In genomic region chr3:62169871-62170660, GRCh38 we compare ENCODE assay signal across 1 cellular context.
TF ChIP-seq lines count a peak whose summit lies in the region.

No MANE protein-coding gene starts in this region.

TF ChIP-seq in WTC11, 78 proteins besides CTCF, POLR2A, EP300 and RAD21 (continued from another document):
- TF ChIP-seq, protein P1, sequence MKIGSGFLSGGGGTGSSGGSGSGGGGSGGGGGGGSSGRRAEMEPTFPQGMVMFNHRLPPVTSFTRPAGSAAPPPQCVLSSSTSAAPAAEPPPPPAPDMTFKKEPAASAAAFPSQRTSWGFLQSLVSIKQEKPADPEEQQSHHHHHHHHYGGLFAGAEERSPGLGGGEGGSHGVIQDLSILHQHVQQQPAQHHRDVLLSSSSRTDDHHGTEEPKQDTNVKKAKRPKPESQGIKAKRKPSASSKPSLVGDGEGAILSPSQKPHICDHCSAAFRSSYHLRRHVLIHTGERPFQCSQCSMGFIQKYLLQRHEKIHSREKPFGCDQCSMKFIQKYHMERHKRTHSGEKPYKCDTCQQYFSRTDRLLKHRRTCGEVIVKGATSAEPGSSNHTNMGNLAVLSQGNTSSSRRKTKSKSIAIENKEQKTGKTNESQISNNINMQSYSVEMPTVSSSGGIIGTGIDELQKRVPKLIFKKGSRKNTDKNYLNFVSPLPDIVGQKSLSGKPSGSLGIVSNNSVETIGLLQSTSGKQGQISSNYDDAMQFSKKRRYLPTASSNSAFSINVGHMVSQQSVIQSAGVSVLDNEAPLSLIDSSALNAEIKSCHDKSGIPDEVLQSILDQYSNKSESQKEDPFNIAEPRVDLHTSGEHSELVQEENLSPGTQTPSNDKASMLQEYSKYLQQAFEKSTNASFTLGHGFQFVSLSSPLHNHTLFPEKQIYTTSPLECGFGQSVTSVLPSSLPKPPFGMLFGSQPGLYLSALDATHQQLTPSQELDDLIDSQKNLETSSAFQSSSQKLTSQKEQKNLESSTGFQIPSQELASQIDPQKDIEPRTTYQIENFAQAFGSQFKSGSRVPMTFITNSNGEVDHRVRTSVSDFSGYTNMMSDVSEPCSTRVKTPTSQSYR (CRISPR knock-in tag; IDR thresholded peaks at IDR 0.05) = no peak
- TF ChIP-seq TCF7 (CRISPR knock-in tag; IDR thresholded peaks at IDR 0.05; ENCODE audit: low read depth) = no peak
- TF ChIP-seq GABPB1 (CRISPR knock-in tag; IDR thresholded peaks at IDR 0.05) = no peak
- no peak for TF ChIP-seq ETV6 (CRISPR knock-in tag; IDR thresholded peaks at IDR 0.05)
- no peak for TF ChIP-seq RELA (CRISPR knock-in tag; IDR thresholded peaks at IDR 0.05; ENCODE audit: borderline replicate concordance)
- TF ChIP-seq ZNF532 (CRISPR knock-in tag; IDR thresholded peaks at IDR 0.05; ENCODE audit: borderline replicate concordance) = no peak
- TF ChIP-seq, protein P2, sequence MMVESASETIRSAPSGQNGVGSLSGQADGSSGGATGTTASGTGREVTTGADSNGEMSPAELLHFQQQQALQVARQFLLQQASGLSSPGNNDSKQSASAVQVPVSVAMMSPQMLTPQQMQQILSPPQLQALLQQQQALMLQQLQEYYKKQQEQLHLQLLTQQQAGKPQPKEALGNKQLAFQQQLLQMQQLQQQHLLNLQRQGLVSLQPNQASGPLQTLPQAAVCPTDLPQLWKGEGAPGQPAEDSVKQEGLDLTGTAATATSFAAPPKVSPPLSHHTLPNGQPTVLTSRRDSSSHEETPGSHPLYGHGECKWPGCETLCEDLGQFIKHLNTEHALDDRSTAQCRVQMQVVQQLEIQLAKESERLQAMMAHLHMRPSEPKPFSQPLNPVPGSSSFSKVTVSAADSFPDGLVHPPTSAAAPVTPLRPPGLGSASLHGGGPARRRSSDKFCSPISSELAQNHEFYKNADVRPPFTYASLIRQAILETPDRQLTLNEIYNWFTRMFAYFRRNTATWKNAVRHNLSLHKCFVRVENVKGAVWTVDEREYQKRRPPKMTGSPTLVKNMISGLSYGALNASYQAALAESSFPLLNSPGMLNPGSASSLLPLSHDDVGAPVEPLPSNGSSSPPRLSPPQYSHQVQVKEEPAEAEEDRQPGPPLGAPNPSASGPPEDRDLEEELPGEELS (CRISPR knock-in tag; IDR thresholded peaks at IDR 0.05) = no peak
- TF ChIP-seq, protein P3, sequence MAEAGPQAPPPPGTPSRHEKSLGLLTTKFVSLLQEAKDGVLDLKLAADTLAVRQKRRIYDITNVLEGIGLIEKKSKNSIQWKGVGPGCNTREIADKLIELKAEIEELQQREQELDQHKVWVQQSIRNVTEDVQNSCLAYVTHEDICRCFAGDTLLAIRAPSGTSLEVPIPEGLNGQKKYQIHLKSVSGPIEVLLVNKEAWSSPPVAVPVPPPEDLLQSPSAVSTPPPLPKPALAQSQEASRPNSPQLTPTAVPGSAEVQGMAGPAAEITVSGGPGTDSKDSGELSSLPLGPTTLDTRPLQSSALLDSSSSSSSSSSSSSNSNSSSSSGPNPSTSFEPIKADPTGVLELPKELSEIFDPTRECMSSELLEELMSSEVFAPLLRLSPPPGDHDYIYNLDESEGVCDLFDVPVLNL (CRISPR knock-in tag; IDR thresholded peaks at IDR 0.05; ENCODE audit: borderline replicate concordance, low read depth) = no peak
- no peak for TF ChIP-seq CREM (CRISPR knock-in tag; IDR thresholded peaks at IDR 0.05)
- TF ChIP-seq ZNF671 (CRISPR knock-in tag; IDR thresholded peaks at IDR 0.05) = no peak
- no peak for TF ChIP-seq OVOL2 (CRISPR knock-in tag; IDR thresholded peaks at IDR 0.05; ENCODE audit: borderline replicate concordance)
